ENCODE assay signal across 8 cellular contexts in genomic region chr5:134553816-134554215, GRCh38. TPM values are rescaled to one million over a fixed set of nuclear protein-coding genes. Genes with fewer than 3 reads are reported as not detected.
A peak's percentile ranks its signal among the peaks of the same experiment; 100 is the strongest.
DNase-seq lines count a peak whose midpoint lies in the region; ATAC-seq and TF ChIP-seq lines count a peak whose summit lies in the region.

No MANE protein-coding gene starts in this region.

- TF ChIP-seq POLR2A in uterus (IDR thresholded peaks at IDR 0.05) = no peak

- peaks cover 57% of the 10 kb centered on the region for H3K4me1 Mint-ChIP-seq in central memory CD8-positive, alpha-beta T cell
- H3K4me1 Mint-ChIP-seq in neural crest cell = peaks cover 26% of the 10 kb centered on the region

- no peaks in the 10 kb centered on the region for H3K9me3 Mint-ChIP-seq in central memory CD8-positive, alpha-beta T cell
- H3K9me3 Mint-ChIP-seq in neural crest cell = no peaks in the 10 kb centered on the region

- peaks cover 80 to 85% (median 84%) of the 10 kb centered on the region in 10 experiments for H3K4me1 ChIP-seq in BLaER1 treated with 17β-estradiol and CSF1 and Interleukin-3, amounts not matched to agents 10 nM and 100 nM
- peaks cover 3 to 14% of the 10 kb centered on the region in 2 donors for H3K4me1 ChIP-seq in uterus

- intact Hi-C loops in uterus (cut with DNase I; ENCODE audit: low total_unique reads) = no loop called here

- no peak overlapping the region; a peak in 1 of 20 replicates for H3K4me3 ChIP-seq in BLaER1 treated with 17β-estradiol and CSF1 and Interleukin-3, amounts not matched to agents 10 nM and 100 nM
- H3K4me3 ChIP-seq in uterus = no peak overlapping the region

- H3K27me3 ChIP-seq in BLaER1 treated with 17β-estradiol and CSF1 and Interleukin-3, amounts not matched to agents 10 nM and 100 nM = no peaks in the 10 kb centered on the region
- no peaks in the 10 kb centered on the region for H3K27me3 ChIP-seq in uterus

- peaks cover 40% of the 10 kb centered on the region for H3K36me3 Mint-ChIP-seq in central memory CD8-positive, alpha-beta T cell (ENCODE audit: insufficient read depth)
- H3K36me3 Mint-ChIP-seq in neural crest cell (ENCODE audit: low read depth) = no peaks in the 10 kb centered on the region

- peaks cover 12 to 55% (median 25%) of the 10 kb centered on the region in 11 experiments; a peak in 20 of 22 replicates for H3K36me3 ChIP-seq in BLaER1 treated with 17β-estradiol and CSF1 and Interleukin-3, amounts not matched to agents 10 nM and 100 nM
- H3K36me3 ChIP-seq in uterus = no peaks in the 10 kb centered on the region

- TF ChIP-seq CTCF in neural crest cell (conservative IDR thresholded peaks at IDR 0.05) (no peak), uterus (IDR thresholded peaks at IDR 0.05) (no peak)

- no peak for DNase-seq in central memory CD8-positive, alpha-beta T cell (ENCODE audit: low spot score in 2 of 2)
- DNase-seq in neural crest cell (ENCODE audit: low read depth, low spot score) (no peak), uterus (no peak), hippocampal formation (lab: John Stamatoyannopoulos, UW) (no peak), DMS79 treated with DMSO at 0.1 percent for 48 hours (lab: John Stamatoyannopoulos, UW) (no peak), anterior cingulate cortex (lab: John Stamatoyannopoulos, UW) (no peak)

- ATAC-seq in HG02678 (IDR thresholded peaks at IDR 0.05; ENCODE audit: unreplicated experiment) = peak; percentile 2
- ATAC-seq in central memory CD8-positive, alpha-beta T cell (replicated peaks; ENCODE audit: extremely low read depth, poor library complexity, severe bottlenecking) = no peak

- H3K9ac ChIP-seq in BLaER1 treated with 17β-estradiol and CSF1 and Interleukin-3, amounts not matched to agents 10 nM and 100 nM = peak overlapping the region; percentile 16 to 82 (median 70); a peak in 18 of 22 replicates

- no peak overlapping the region for H3K4me3 Mint-ChIP-seq in central memory CD8-positive, alpha-beta T cell
- H3K4me3 Mint-ChIP-seq in neural crest cell = no peak overlapping the region

- peak overlapping the region; percentile 75 to 99 (median 84) for H3K27ac ChIP-seq in BLaER1 treated with 17β-estradiol and CSF1 and Interleukin-3, amounts not matched to agents 10 nM and 100 nM
- H3K27ac ChIP-seq in uterus = peak overlapping the region in 1 of 2 donors; percentile 65

- H3K27me3 Mint-ChIP-seq in central memory CD8-positive, alpha-beta T cell = no peaks in the 10 kb centered on the region
- H3K27me3 Mint-ChIP-seq in neural crest cell (ENCODE audit: low read depth) = no peaks in the 10 kb centered on the region

- peak overlapping the region; percentile 72 to 97 (median 89) for H3K4me2 ChIP-seq in BLaER1 treated with 17β-estradiol and CSF1 and Interleukin-3, amounts not matched to agents 10 nM and 100 nM

- H3K27ac Mint-ChIP-seq in central memory CD8-positive, alpha-beta T cell (ENCODE audit: low read depth) = peak overlapping the region; percentile 81
- H3K27ac Mint-ChIP-seq in neural crest cell (ENCODE audit: unreplicated experiment) = peak overlapping the region; percentile 71

- H4K20me1 ChIP-seq in BLaER1 treated with 17β-estradiol and CSF1 and Interleukin-3, amounts not matched to agents 10 nM and 100 nM = peaks cover 0 to 56% (median 0%) of the 10 kb centered on the region in 11 experiments; a peak in 5 of 22 replicates

- H3K9me3 ChIP-seq in BLaER1 treated with 17β-estradiol and CSF1 and Interleukin-3, amounts not matched to agents 10 nM and 100 nM (replicated peaks in 1 of 11) = no peaks in the 10 kb centered on the region; a peak in 1 of 22 replicates
- H3K9me3 ChIP-seq in uterus = no peaks in the 10 kb centered on the region

RNA-seq across cellular contexts. Expression of gene JADE2, which starts 28.3 kb away (rescaled TPM):
- 2.1 and 2.4 TPM in 2 replicates for total RNA-seq in neural crest cell
- total RNA-seq in uterus = 10 to 100 TPM; 15.8 to 95.8 (median 16.7) TPM
